ENCODE assay signal across 8 cellular contexts in genomic region chr10:48656241-48656921, GRCh38.
DNase-seq lines count a peak whose midpoint lies in the region; ATAC-seq lines count a peak whose summit lies in the region.

No MANE protein-coding gene starts in this region.

- peaks cover 14% of the 10 kb centered on the region for H3K79me2 ChIP-seq in ACC112 (ENCODE audit: control insufficient read depth, insufficient read depth, low read length, unreplicated experiment)

- H2AFZ ChIP-seq in ACC112 (ENCODE audit: low read length, unreplicated experiment) = peak overlapping the region; percentile 62

- peak overlapping the region; percentile 72 for H3K27ac ChIP-seq in ACC112 (ENCODE audit: low read depth, low read length)

- no peaks in the 10 kb centered on the region; the same call in 1 of the 2 replicates for H3K27me3 ChIP-seq in ACC112 (ENCODE audit: insufficient read depth, low read length)

- peak overlapping the region; percentile 82 for H3K4me3 ChIP-seq in ACC112 (ENCODE audit: low read depth, low read length)

- ATAC-seq in GM18511 (IDR thresholded peaks at IDR 0.05; ENCODE audit: unreplicated experiment) (peak; percentile 82), HG03045 (IDR thresholded peaks at IDR 0.05; ENCODE audit: unreplicated experiment) (peak; percentile 89)

- DNase-seq in NCI-H2171 treated with DMSO at 0.1 percent for 48 hours (lab: John Stamatoyannopoulos, UW) (peak; percentile 68), cerebellar cortex (ENCODE audit: low spot score) (peak; percentile 55), kidney glomerular epithelial cell (lab: John Stamatoyannopoulos, UW) (peak; percentile 72)
- DNase-seq in activated CD4-positive, CD25-positive, alpha-beta regulatory T cell treated with anti-CD3 and anti-CD28 coated beads, Interleukin-2, amount 50 U/mL, for 72 hours = peak; percentile 93
- peak; percentile 66 to 83 for DNase-seq in stimulated activated CD4-positive, alpha-beta T cell treated with anti-CD3 and anti-CD28 coated beads, Interleukin-15, amount 100 ng/mL, for 1 hour (ENCODE audit: low read depth in 1 of 2, low spot score in 1 of 2)

- no peaks in the 10 kb centered on the region for H3K36me3 ChIP-seq in ACC112 (ENCODE audit: insufficient read depth, low read length)

- H3K4me1 ChIP-seq in ACC112 (ENCODE audit: control insufficient read depth, insufficient read depth, low read length, unreplicated experiment) = peaks cover 10% of the 10 kb centered on the region

Comparison
In these comparisons a context has a peak if more than half of its experiments do, and no peak if none do; other contexts are left out.
1. Peak in every context shown above with its lines: DNase-seq, ATAC-seq, H3K4me3 ChIP-seq and H3K27ac ChIP-seq.